In genomic region chr6:113856011-113856551, GRCh38 we compare ENCODE assay signal across 8 cellular contexts. TPM values are rescaled to one million over a fixed set of nuclear protein-coding genes. Genes with fewer than 3 reads are reported as not detected.
DNase-seq lines count a peak whose midpoint lies in the region; ATAC-seq and TF ChIP-seq lines count a peak whose summit lies in the region.

No MANE protein-coding gene starts in this region.

- no peaks in the 10 kb centered on the region for H3K9me2 ChIP-seq in MM.1S (replicated peaks; ENCODE audit: insufficient read depth, low read length)
- no peaks in the 10 kb centered on the region for H3K9me2 ChIP-seq in SU-DHL-6 (replicated peaks; ENCODE audit: insufficient read depth, low read length)

- H3F3A ChIP-seq in MM.1S (ENCODE audit: insufficient read depth, low read length) (peaks cover 27% of the 10 kb centered on the region), SU-DHL-6 (ENCODE audit: insufficient read depth) (peaks cover 14% of the 10 kb centered on the region; the same call in 1 of the 2 replicates)

- H3K9me3 Mint-ChIP-seq in activated T-helper 1 cell treated with anti-CD3 and anti-CD28 coated beads, Interleukin-12 subunit alpha, Interleukin-12 subunit beta, Interleukin-2, Interleukin-4 antibody, amounts not matched to agents 30 ng/mL and 10 ng/mL and 1 ng/mL, durations not matched to agents 14 hours and 24 hours and 36 hours = no peaks in the 10 kb centered on the region

- peak overlapping the region; percentile 99 for H3K4me3 ChIP-seq in MM.1S (ENCODE audit: low read length)
- no peak overlapping the region for H3K4me3 ChIP-seq in SU-DHL-6 (ENCODE audit: insufficient read depth, low read length, poor library complexity, severe bottlenecking)

- H3K4me3 Mint-ChIP-seq in activated T-helper 1 cell treated with anti-CD3 and anti-CD28 coated beads, Interleukin-12 subunit alpha, Interleukin-12 subunit beta, Interleukin-2, Interleukin-4 antibody, amounts not matched to agents 30 ng/mL and 10 ng/mL and 1 ng/mL, durations not matched to agents 14 hours and 24 hours and 36 hours = no peak overlapping the region

- H2AFZ ChIP-seq in MM.1S (ENCODE audit: low read length) = peak overlapping the region; percentile 81
- peak overlapping the region; percentile 5 for H2AFZ ChIP-seq in SU-DHL-6 (ENCODE audit: low read depth, low read length, severe bottlenecking)

- H3K36me3 ChIP-seq in MM.1S (replicated peaks; ENCODE audit: insufficient read depth, low read length) (no peaks in the 10 kb centered on the region), SU-DHL-6 (ENCODE audit: low read length) (no peaks in the 10 kb centered on the region)

- H3K4me1 ChIP-seq in MM.1S (ENCODE audit: low read length) = peaks cover 7% of the 10 kb centered on the region; the same call in 1 of the 2 replicates
- H3K4me1 ChIP-seq in foreskin keratinocyte = no peaks in the 10 kb centered on the region

- H3K27me3 ChIP-seq in MM.1S (replicated peaks; ENCODE audit: insufficient read depth, low read length) (no peaks in the 10 kb centered on the region), SU-DHL-6 (ENCODE audit: low read length) (no peaks in the 10 kb centered on the region), foreskin keratinocyte (no peaks in the 10 kb centered on the region)

- no peaks in the 10 kb centered on the region for H4K20me1 ChIP-seq in MM.1S (ENCODE audit: insufficient read depth, low read length)
- H4K20me1 ChIP-seq in SU-DHL-6 (ENCODE audit: low read depth, low read length) = no peaks in the 10 kb centered on the region

- intact Hi-C loops in activated T-helper 1 cell treated with anti-CD3 and anti-CD28 coated beads, Interleukin-12 subunit alpha, Interleukin-12 subunit beta, Interleukin-2, Interleukin-4 antibody, amounts not matched to agents 30 ng/mL and 10 ng/mL and 1 ng/mL, durations not matched to agents 14 hours and 24 hours and 36 hours (cut with micrococcal nuclease) = loop anchor here (2.0 to 10.0 kb wide), 4 partner anchors 116 to 1769 kb away; partner anchors contain the start of genes FAM229B, HDAC2 and TUBE1

- no peak for ATAC-seq in foreskin keratinocyte
- no peak for ATAC-seq in GM18517 (IDR thresholded peaks at IDR 0.05; ENCODE audit: unreplicated experiment)
- ATAC-seq in GM19324 (IDR thresholded peaks at IDR 0.05; ENCODE audit: low FRiP score, unreplicated experiment) = no peak

- H3K4me2 ChIP-seq in MM.1S (ENCODE audit: low read depth, low read length) (peak overlapping the region; percentile 90), SU-DHL-6 (ENCODE audit: low read depth, low read length, poor library complexity, severe bottlenecking) (peak overlapping the region; percentile 93)

- H3K27me3 Mint-ChIP-seq in activated T-helper 1 cell treated with anti-CD3 and anti-CD28 coated beads, Interleukin-12 subunit alpha, Interleukin-12 subunit beta, Interleukin-2, Interleukin-4 antibody, amounts not matched to agents 30 ng/mL and 10 ng/mL and 1 ng/mL, durations not matched to agents 14 hours and 24 hours and 36 hours (ENCODE audit: insufficient read depth) = peaks cover 45% of the 10 kb centered on the region

- DNase-seq in DMS79 (lab: John Stamatoyannopoulos, UW) (peak; percentile 71), MM.1S (peak; percentile 32), foreskin keratinocyte (peak; percentile 44 to 69), occipital lobe (lab: John Stamatoyannopoulos, UW) (peak; percentile 11)
- no peak for DNase-seq in activated T-helper 1 cell treated with anti-CD3 and anti-CD28 coated beads, Interleukin-12 subunit alpha, Interleukin-12 subunit beta, Interleukin-2, Interleukin-4 antibody, amounts not matched to agents 30 ng/mL and 10 ng/mL and 1 ng/mL, durations not matched to agents 14 hours and 24 hours and 36 hours (ENCODE audit: low spot score)

- H3K27ac ChIP-seq in MM.1S (ENCODE audit: low read length) (peak overlapping the region; percentile 97; the same call in 1 of the 2 replicates), SU-DHL-6 (ENCODE audit: low read depth, low read length) (no peak overlapping the region), foreskin keratinocyte (peak overlapping the region; percentile 98)

- H3K36me3 Mint-ChIP-seq in activated T-helper 1 cell treated with anti-CD3 and anti-CD28 coated beads, Interleukin-12 subunit alpha, Interleukin-12 subunit beta, Interleukin-2, Interleukin-4 antibody, amounts not matched to agents 30 ng/mL and 10 ng/mL and 1 ng/mL, durations not matched to agents 14 hours and 24 hours and 36 hours (ENCODE audit: low read depth) = peaks cover 1% of the 10 kb centered on the region

- H3K79me2 ChIP-seq in MM.1S (ENCODE audit: low read length) (peaks cover 26% of the 10 kb centered on the region), SU-DHL-6 (ENCODE audit: insufficient read depth, low read length) (no peaks in the 10 kb centered on the region)

- no peak overlapping the region for H3K27ac Mint-ChIP-seq in activated T-helper 1 cell treated with anti-CD3 and anti-CD28 coated beads, Interleukin-12 subunit alpha, Interleukin-12 subunit beta, Interleukin-2, Interleukin-4 antibody, amounts not matched to agents 30 ng/mL and 10 ng/mL and 1 ng/mL, durations not matched to agents 14 hours and 24 hours and 36 hours

- peaks cover 16% of the 10 kb centered on the region for H3K4me1 Mint-ChIP-seq in activated T-helper 1 cell treated with anti-CD3 and anti-CD28 coated beads, Interleukin-12 subunit alpha, Interleukin-12 subunit beta, Interleukin-2, Interleukin-4 antibody, amounts not matched to agents 30 ng/mL and 10 ng/mL and 1 ng/mL, durations not matched to agents 14 hours and 24 hours and 36 hours (ENCODE audit: low read depth)

- TF ChIP-seq CTCF in MM.1S (IDR thresholded peaks at IDR 0.05; ENCODE audit: low read length) = no peak
- TF ChIP-seq CTCF in SU-DHL-6 (IDR thresholded peaks at IDR 0.05; ENCODE audit: insufficient read depth, low read length, poor library complexity, severe bottlenecking) = no peak
- TF ChIP-seq CTCF in foreskin keratinocyte (conservative IDR thresholded peaks at IDR 0.05) = no peak

- H3K9ac ChIP-seq in MM.1S (ENCODE audit: low read length) (peak overlapping the region; percentile 96), SU-DHL-6 (ENCODE audit: low read length) (no peak overlapping the region)

- H3K9me3 ChIP-seq in MM.1S (replicated peaks; ENCODE audit: insufficient read depth, low read length) (no peaks in the 10 kb centered on the region), SU-DHL-6 (ENCODE audit: insufficient read depth, low read length) (no peaks in the 10 kb centered on the region)

RNA-seq across cellular contexts. Expression of gene MARCKS, which starts 1.1 kb away (rescaled TPM):
- total RNA-seq in foreskin keratinocyte (52.6 and 57.8 TPM in 2 replicates), occipital lobe (337 TPM)
- 33.4 and 34.2 TPM in 2 replicates for polyA plus RNA-seq in foreskin keratinocyte
- total RNA-seq in activated T-helper 1 cell treated with anti-CD3 and anti-CD28 coated beads, Interleukin-12 subunit alpha, Interleukin-12 subunit beta, Interleukin-2, Interleukin-4 antibody, amounts not matched to agents 30 ng/mL and 10 ng/mL and 1 ng/mL, durations not matched to agents 14 hours and 24 hours and 36 hours = 0.05 and 0.10 TPM in 2 replicates

Comparison
In these comparisons a context has a peak if more than half of its experiments do, and no peak if none do; other contexts are left out.
1. RNA of gene MARCKS, which starts 1.1 kb away (total RNA-seq): 337 TPM in occipital lobe (single experiment) and 52.6 to 57.8 TPM in foreskin keratinocyte; 0.05 to 0.10 TPM in activated T-helper 1 cell treated with anti-CD3 and anti-CD28 coated beads, Interleukin-12 subunit alpha, Interleukin-12 subunit beta, Interleukin-2, Interleukin-4 antibody, amounts not matched to agents 30 ng/mL and 10 ng/mL and 1 ng/mL, durations not matched to agents 14 hours and 24 hours and 36 hours; every median in the first group is over 10 times any median in the second.